16 cellular contexts compared by ENCODE assay signal in genomic region chr15:60172147-60172546, GRCh38.
"Had no signal": no experiment of that assay in that cellular context is flagged by ENCODE, and none has a peak within 500 bp of the region (broad histone marks: within the 10 kb centered on the region; RNA-seq: fewer than 3 reads in every experiment).

No MANE protein-coding gene starts in this region.

- DNase-seq: activated CD4-positive, alpha-beta T cell treated with anti-CD3 and anti-CD28 coated beads, Interleukin-2, amount 10 ng/mL, durations not matched to agents 7 days and 5 days; activated CD4-positive, CD25-positive, alpha-beta regulatory T cell; activated CD8-positive, alpha-beta T cell treated with anti-CD3 and anti-CD28 coated beads, Interleukin-2, amount 10 ng/mL, durations not matched to agents 7 days and 5 days; activated naive CD4-positive, alpha-beta T cell treated with Interleukin-2 at 50 U/mL for 16 hours; activated naive CD8-positive, alpha-beta T cell treated with anti-CD3 and anti-CD28 coated beads, Interleukin-2, amount 10 ng/mL, durations not matched to agents 7 days and 5 days; activated T-cell treated with anti-CD3 and anti-CD28 coated beads, Interleukin-2, amount 50 U/mL, for 24 hours; amygdala; brain microvascular endothelial cell; cortex of kidney; esophagus squamous epithelium; left colon; occipital lobe; posterior cingulate gyrus; stimulated activated naive B cell treated with anti-CD40 and anti-IgM and Interleukin-4, amounts not matched to agents 10 μg/mL and 1 μg/mL and 100 μg/mL, for 72 hours had no signal

- H3K36me3 ChIP-seq: brain microvascular endothelial cell, esophagus squamous epithelium had no signal

- H3K4me3 ChIP-seq: esophagus squamous epithelium, hepatocyte, lung had no signal

- H3K27me3 ChIP-seq: brain microvascular endothelial cell had no signal

- H3K27ac ChIP-seq: brain microvascular endothelial cell, esophagus squamous epithelium, hepatocyte had no signal
